ENCODE assay signal across 35 cellular contexts in the genomic region with DNA sequence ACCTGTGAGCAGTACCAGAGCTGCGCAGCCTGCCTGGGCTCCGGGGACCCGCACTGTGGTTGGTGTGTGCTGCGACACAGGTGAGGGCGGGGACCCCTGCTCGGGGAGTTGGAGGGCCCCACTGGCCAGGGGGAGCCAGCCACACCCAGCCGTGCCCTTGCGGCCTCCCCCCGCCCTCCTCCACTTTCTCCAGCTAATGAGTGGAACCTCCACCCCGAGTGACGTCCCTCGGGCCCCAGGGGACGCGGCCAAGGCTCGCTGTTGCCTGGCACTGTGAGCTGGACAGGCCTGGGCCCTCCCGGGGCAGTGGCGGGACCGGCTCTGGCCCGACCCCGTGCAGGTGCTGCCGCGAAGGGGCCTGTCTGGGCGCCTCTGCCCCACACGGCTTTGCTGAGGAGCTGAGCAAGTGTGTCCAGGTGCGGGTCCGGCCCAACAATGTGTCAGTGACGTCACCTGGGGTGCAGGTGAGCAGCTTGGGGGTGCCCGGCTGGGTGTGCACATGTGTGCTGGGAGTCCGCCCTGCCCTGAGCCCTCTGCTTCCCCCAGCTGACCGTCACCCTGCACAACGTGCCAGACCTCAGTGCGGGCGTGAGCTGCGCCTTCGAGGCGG.
"Had no signal": no experiment of that assay in that cellular context is flagged by ENCODE, and none has a peak within 500 bp of the region (broad histone marks: within the 10 kb centered on the region; RNA-seq: fewer than 3 reads in every experiment).

No MANE protein-coding gene starts in this region.

- H3K36me3 ChIP-seq: MG63 had no signal

- H3K27me3 ChIP-seq: MG63 had no signal

- H3K4me2 ChIP-seq: KMS-11 had no signal

- H3K27ac ChIP-seq: KMS-11 had no signal

- H3K9ac ChIP-seq: KMS-11 had no signal

- DNase-seq: Karpas-422, Kasumi-1, KG1, MG63, MM.1S, MV-4-11, NCI-H1048, NCI-H1092, NCI-H1092 treated with DMSO at 0.1 percent for 48 hours, NCI-H1105, NCI-H1105 treated with DMSO at 0.1 percent for 48 hours, NCI-H1417, NCI-H1417 treated with DMSO at 0.1 percent for 48 hours, NCI-H1436, NCI-H1436 treated with DMSO at 0.1 percent for 48 hours, NCI-H146, NCI-H1694, NCI-H1694 treated with DMSO at 0.1 percent for 48 hours, NCI-H187, NCI-H187 treated with DMSO at 0.1 percent for 48 hours, NCI-H1930, NCI-H2029, NCI-H2029 treated with DMSO at 0.1 percent for 48 hours, NCI-H2081, NCI-H2081 treated with DMSO at 0.1 percent for 48 hours, NCI-H2171, NCI-H2171 treated with DMSO at 0.1 percent for 48 hours, NCI-H2227 treated with DMSO at 0.1 percent for 48 hours, NCI-H226, NCI-H345, NCI-H446, NCI-H446 treated with DMSO at 0.1 percent for 48 hours, NCI-H510A, NCI-H510A treated with DMSO at 0.1 percent for 48 hours had no signal

- H3K9me3 ChIP-seq: MG63 had no signal

- H3K4me3 ChIP-seq: MG63 had no signal
